ENCODE assay signal across 28 cellular contexts in the genomic region with DNA sequence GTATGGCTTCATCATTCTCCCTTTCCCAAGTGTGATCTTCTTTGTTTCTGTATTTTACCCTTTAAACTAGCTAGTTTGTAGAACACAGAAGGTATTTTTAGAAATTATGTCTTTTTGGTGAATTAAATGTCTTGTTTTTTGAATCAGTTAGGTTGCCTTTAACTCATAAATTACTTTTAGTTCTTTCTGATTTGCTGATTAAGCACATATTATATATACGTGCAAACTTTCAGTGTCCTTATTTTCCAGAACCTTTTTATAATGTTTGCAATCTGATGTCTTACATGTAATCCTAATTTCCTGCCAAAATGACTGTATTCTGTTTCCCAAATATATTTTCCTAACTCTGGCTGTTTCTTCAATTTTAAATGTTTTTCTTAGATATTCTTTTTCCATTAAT. TPM values are rescaled to one million over a fixed set of nuclear protein-coding genes. Genes with fewer than 3 reads are reported as not detected.
DNase-seq lines count a peak whose midpoint lies in the region; ATAC-seq, FAIRE-seq and TF ChIP-seq lines count a peak whose summit lies in the region.
"Had no signal": no experiment of that assay in that cellular context is flagged by ENCODE, and none has a peak within 500 bp of the region (broad histone marks: within the 10 kb centered on the region; RNA-seq: fewer than 3 reads in every experiment).

No MANE protein-coding gene starts in this region.

- H4K20me1 ChIP-seq in IMR-90 (ENCODE audit: insufficient read depth, low read length): no peaks in the 10 kb centered on the region; the same call in 1 of the 2 replicates
- H4K20me1 ChIP-seq in MM.1S (ENCODE audit: insufficient read depth, low read length): no peaks in the 10 kb centered on the region

- H3K4me1 ChIP-seq in A549 (no peaks in the 10 kb centered on the region), IMR-90 (ENCODE audit: control insufficient read depth, insufficient read depth, low read length) (no peaks in the 10 kb centered on the region), MM.1S (ENCODE audit: low read length) (no peaks in the 10 kb centered on the region)
- H3K4me1 ChIP-seq: HAP-1, upper lobe of right lung had no signal

- H3K56ac ChIP-seq in IMR-90 (ENCODE audit: extremely low read depth, insufficient read depth, low read length): no peak overlapping the region

- no peak overlapping the region for H2BK20ac ChIP-seq in IMR-90 (ENCODE audit: low read depth, low read length)

- H3K36me3 Mint-ChIP-seq in endothelial cell (ENCODE audit: low read depth, unreplicated experiment) (peaks cover 59% of the 10 kb centered on the region), progenitor cell of endocrine pancreas (ENCODE audit: insufficient read depth) (peaks cover 73% of the 10 kb centered on the region), MCF 10A (ENCODE audit: insufficient read depth, unreplicated experiment) (peaks cover 100% of the 10 kb centered on the region)

- no peak overlapping the region for H2AK9ac ChIP-seq in IMR-90 (replicated peaks; ENCODE audit: low read depth, low read length, poor library complexity)

- 86% methylated on average over 1 of the region's 1 CpG for WGBS in A549 (ENCODE audit: missing lambda C conversion rate)
- no CpG with 5 or more reads among the region's 1 CpG for WGBS in IMR-90 (ENCODE audit: extremely low coverage in 2 of 2, insufficient read length in 1 of 2), 2 experiments

- H2BK5ac ChIP-seq in IMR-90 (ENCODE audit: low read depth, low read length, poor library complexity, severe bottlenecking): no peak overlapping the region

- FAIRE-seq in A549 (lab: Jason Lieb, UNC): no peak
- FAIRE-seq: endothelial cell of umbilical vein, GM12892, RCC 7860 had no signal

- H3K79me2 ChIP-seq in MM.1S (ENCODE audit: low read length): peaks cover 14% of the 10 kb centered on the region; the same call in 1 of the 2 replicates

- peaks cover 79% of the 10 kb centered on the region for H3K36me3 ChIP-seq in IMR-90 (ENCODE audit: control insufficient read depth, insufficient read depth, low read length)
- peaks cover 34% of the 10 kb centered on the region for H3K36me3 ChIP-seq in MM.1S (replicated peaks; ENCODE audit: insufficient read depth, low read length)

- no peak overlapping the region for H3K18ac ChIP-seq in IMR-90 (ENCODE audit: low read depth, low read length)

- in situ Hi-C loops in IMR-90 (cut with MboI; ENCODE audit: low sequenced_read_pairs): no loop called here

- TF ChIP-seq POLR2A in A549 (IDR thresholded peaks at IDR 0.05; ENCODE audit: low read length) (no peak), IMR-90 (IDR thresholded peaks at IDR 0.05; ENCODE audit: low read depth, low read length) (no peak)

- H3K27me3 Mint-ChIP-seq in endothelial cell (ENCODE audit: unreplicated experiment) (peaks cover 3% of the 10 kb centered on the region), progenitor cell of endocrine pancreas (no peaks in the 10 kb centered on the region), MCF 10A (ENCODE audit: insufficient read depth, unreplicated experiment) (no peaks in the 10 kb centered on the region)
- H3K27me3 Mint-ChIP-seq: stimulated activated memory B cell treated with anti-CD40 and anti-IgM and Interleukin-4, amounts not matched to agents 10 μg/mL and 1 μg/mL and 100 μg/mL, for 72 hours had no signal

- H3K79me1 ChIP-seq in IMR-90 (ENCODE audit: low read depth in 1 of 2, low read length in 2 of 2): peaks cover 37 to 44% of the 10 kb centered on the region in 2 experiments; a peak in 3 of 4 replicates

- H3K4me3 Mint-ChIP-seq in endothelial cell (ENCODE audit: unreplicated experiment) (peak overlapping the region; percentile 69), progenitor cell of endocrine pancreas (ENCODE audit: low read depth) (no peak overlapping the region), MCF 10A (ENCODE audit: unreplicated experiment) (no peak overlapping the region)
- H3K4me3 Mint-ChIP-seq: activated T-cell treated with anti-CD3 and anti-CD28 coated beads, Interleukin-2, amount 50 U/mL, for 4 hours; CD14-positive monocyte; stimulated activated memory B cell treated with anti-CD40 and anti-IgM and Interleukin-4, amounts not matched to agents 10 μg/mL and 1 μg/mL and 100 μg/mL, for 72 hours had no signal

- H3K4me2 ChIP-seq in A549: no peak overlapping the region
- H3K4me2 ChIP-seq in IMR-90 (ENCODE audit: low read depth, low read length): no peak overlapping the region
- no peak overlapping the region for H3K4me2 ChIP-seq in MM.1S (ENCODE audit: low read depth, low read length)

- ATAC-seq in A549 (no peak), IMR-90 (ENCODE audit: low read depth) (no peak)
- ATAC-seq: activated T-cell treated with anti-CD3 and anti-CD28 coated beads, Interleukin-2, amount 50 U/mL, for 4 hours; gastroesophageal sphincter; stimulated activated memory B cell treated with anti-CD40 and anti-IgM and Interleukin-4, amounts not matched to agents 10 μg/mL and 1 μg/mL and 100 μg/mL, for 72 hours had no signal

- no peak overlapping the region for H3K9ac ChIP-seq in IMR-90 (ENCODE audit: low read depth, low read length)
- no peak overlapping the region for H3K9ac ChIP-seq in MM.1S (ENCODE audit: low read length)

- H3K9me2 ChIP-seq in MM.1S (replicated peaks; ENCODE audit: insufficient read depth, low read length): no peaks in the 10 kb centered on the region

- dilution Hi-C loops in IMR-90 (cut with HindIII; ENCODE audit: low sequenced_read_pairs, unreplicated experiment): no loop called here

- POLR2A ChIA-PET in A549 (lab: Yijun Ruan, JAX) (no interaction called here), IMR-90 (lab: Charles Lee; ENCODE audit: unreplicated experiment) (no interaction called here), MCF 10A (lab: Yijun Ruan, JAX) (interaction anchor here (2.5 kb wide), 1 partner anchor 8 kb away, joined by 13 read pairs; no protein-coding TSS in a partner anchor)

- CTCF ChIA-PET in A549 (lab: Yijun Ruan, JAX) (no interaction called here), IMR-90 (lab: Yijun Ruan, JAX) (no interaction called here), MCF 10A (lab: Yijun Ruan, JAX) (interaction anchor here (1.0 kb wide), 1 partner anchor 9 kb away, joined by 5 read pairs; no protein-coding TSS in a partner anchor)

- no peak overlapping the region for H3K14ac ChIP-seq in IMR-90 (replicated peaks; ENCODE audit: low read depth, low read length)

- H3K9me3 ChIP-seq in A549: peaks cover 36% of the 10 kb centered on the region
- peaks cover 24% of the 10 kb centered on the region for H3K9me3 ChIP-seq in IMR-90 (ENCODE audit: control insufficient read depth, insufficient read depth, low read length)
- H3K9me3 ChIP-seq in MM.1S (replicated peaks; ENCODE audit: insufficient read depth, low read length): no peaks in the 10 kb centered on the region

- BruUV-seq in IMR-90 (replicated peaks; lab: Mats Ljungman, UMichigan) (no TSS peak), MCF 10A (replicated peaks; lab: Mats Ljungman, UMichigan) (no TSS peak)

- H2AFZ ChIP-seq in IMR-90 (replicated peaks; ENCODE audit: low read length, poor library complexity) (no peak overlapping the region), MM.1S (ENCODE audit: low read length) (no peak overlapping the region)

- H2AK5ac ChIP-seq in IMR-90 (ENCODE audit: low read depth, low read length): no peak overlapping the region

- H3K4ac ChIP-seq in IMR-90 (ENCODE audit: low read depth, low read length): no peak overlapping the region

- H3K4me1 Mint-ChIP-seq in endothelial cell (ENCODE audit: unreplicated experiment) (peaks cover 5% of the 10 kb centered on the region), progenitor cell of endocrine pancreas (ENCODE audit: low read depth) (no peaks in the 10 kb centered on the region), MCF 10A (ENCODE audit: insufficient read depth, unreplicated experiment) (no peaks in the 10 kb centered on the region)
- H3K4me1 Mint-ChIP-seq: CD14-positive monocyte had no signal

- H3K23ac ChIP-seq in IMR-90 (ENCODE audit: low read depth, low read length): no peak overlapping the region

- H3K27ac ChIP-seq in A549 (no peak overlapping the region), IMR-90 (ENCODE audit: insufficient read depth, low read length) (no peak overlapping the region), MM.1S (ENCODE audit: low read length) (no peak overlapping the region)
- H3K27ac ChIP-seq: HL-60, upper lobe of right lung, VCaP had no signal

- H4K91ac ChIP-seq in IMR-90 (ENCODE audit: insufficient read depth, low read depth, low read length): no peak overlapping the region

- no peak for TF ChIP-seq CTCF in A549 (IDR thresholded peaks at IDR 0.05)
- no peak for TF ChIP-seq CTCF in IMR-90 (conservative IDR thresholded peaks at IDR 0.05; ENCODE audit: low read depth, low read length)
- TF ChIP-seq CTCF in endothelial cell (IDR thresholded peaks at IDR 0.05; ENCODE audit: unreplicated experiment): no peak
- TF ChIP-seq CTCF in progenitor cell of endocrine pancreas (IDR thresholded peaks at IDR 0.05; ENCODE audit: unreplicated experiment): no peak
- no peak for TF ChIP-seq CTCF in MCF 10A (IDR thresholded peaks at IDR 0.05; ENCODE audit: unreplicated experiment)
- TF ChIP-seq CTCF in MM.1S (IDR thresholded peaks at IDR 0.05; ENCODE audit: low read length): no peak

- intact Hi-C loops in IMR-90 (cut with micrococcal nuclease) (no loop called here), MCF 10A (cut with micrococcal nuclease) (no loop called here)

- DNase-seq in A549 (ENCODE audit: low read depth in 1 of 2, low spot score in 1 of 2): no peak
- DNase-seq in IMR-90: no peak
- no peak for DNase-seq in endothelial cell (ENCODE audit: low spot score)
- DNase-seq in progenitor cell of endocrine pancreas (ENCODE audit: low spot score, unreplicated experiment): no peak
- no peak for DNase-seq in MCF 10A (ENCODE audit: unreplicated experiment)
- no peak for DNase-seq in MM.1S
- no peak for DNase-seq in NCI-H82 treated with DMSO at 0.1 percent for 48 hours (lab: John Stamatoyannopoulos, UW; ENCODE audit: unreplicated experiment)
- DNase-seq: activated CD4-positive, alpha-beta T cell treated with anti-CD3 and anti-CD28 coated beads for 4 hours; activated gamma-delta T cell treated with Interleukin-2 at 50 U/mL for 16 hours; activated T-cell treated with anti-CD3 and anti-CD28 coated beads, Interleukin-2, amount 50 U/mL, for 4 hours; body of pancreas; mammary epithelial cell; NCI-H1436; NCI-H2081 treated with DMSO at 0.1 percent for 48 hours; NCI-H345; NCI-H69; SIG-M5; T1000; upper lobe of right lung had no signal

- no peak overlapping the region for H2BK120ac ChIP-seq in IMR-90 (ENCODE audit: low read depth, low read length)

- H4K5ac ChIP-seq in IMR-90 (ENCODE audit: low read depth, low read length): no peak overlapping the region

- H3K27me3 ChIP-seq in IMR-90 (ENCODE audit: control insufficient read depth, insufficient read depth, low read length): no peaks in the 10 kb centered on the region
- H3K27me3 ChIP-seq in MM.1S (replicated peaks; ENCODE audit: insufficient read depth, low read length): no peaks in the 10 kb centered on the region
- H3K27me3 ChIP-seq: body of pancreas, gastroesophageal sphincter, upper lobe of right lung had no signal

- no peak for TF ChIP-seq EP300 in A549 (IDR thresholded peaks at IDR 0.05)

- no peak overlapping the region for H4K8ac ChIP-seq in IMR-90 (ENCODE audit: low read depth in 2 of 2, low read length in 2 of 2)

- H3K4me3 ChIP-seq in A549: no peak overlapping the region
- H3K4me3 ChIP-seq in IMR-90 (ENCODE audit: insufficient read depth, low read depth, low read length): no peak overlapping the region
- no peak overlapping the region for H3K4me3 ChIP-seq in MM.1S (ENCODE audit: low read length)
- H3K4me3 ChIP-seq: body of pancreas, gastroesophageal sphincter, HAP-1, upper lobe of right lung had no signal

- H3K9me3 Mint-ChIP-seq in endothelial cell (ENCODE audit: unreplicated experiment) (peaks cover 29% of the 10 kb centered on the region), progenitor cell of endocrine pancreas (ENCODE audit: low read depth) (peaks cover 29% of the 10 kb centered on the region), MCF 10A (ENCODE audit: unreplicated experiment) (peaks cover 32% of the 10 kb centered on the region)

- H3F3A ChIP-seq in MM.1S (ENCODE audit: insufficient read depth, low read length): no peaks in the 10 kb centered on the region

- H2BK15ac ChIP-seq in IMR-90 (ENCODE audit: low read depth, low read length): no peak overlapping the region

- no peaks in the 10 kb centered on the region for H3K9me1 ChIP-seq in IMR-90 (ENCODE audit: insufficient read depth, low read length)

- TF ChIP-seq RAD21 in A549 (conservative IDR thresholded peaks at IDR 0.05 in 1 of 2, IDR thresholded peaks at IDR 0.05 in 1 of 2): no peak
- TF ChIP-seq RAD21 in IMR-90 (IDR thresholded peaks at IDR 0.05; ENCODE audit: low read length): no peak

- peak overlapping the region; percentile 89 for H3K27ac Mint-ChIP-seq in endothelial cell (ENCODE audit: unreplicated experiment)
- peak overlapping the region; percentile 85 for H3K27ac Mint-ChIP-seq in progenitor cell of endocrine pancreas
- no peak overlapping the region for H3K27ac Mint-ChIP-seq in MCF 10A (ENCODE audit: low read depth, unreplicated experiment)
- H3K27ac Mint-ChIP-seq: stimulated activated memory B cell treated with anti-CD40 and anti-IgM and Interleukin-4, amounts not matched to agents 10 μg/mL and 1 μg/mL and 100 μg/mL, for 72 hours had no signal

RNA-seq across cellular contexts. Expression of a gene that starts 51.7 kb away (rescaled TPM):
- polyA plus RNA-seq in A549 (2011; rRNA removed): 68.2 and 88.1 TPM in 2 replicates
- 19.7 and 19.8 TPM in 2 replicates for polyA plus RNA-seq in A549 (2012; cell fraction: cytosol; rRNA removed)
- 42.4 and 67.4 TPM in 2 replicates for polyA plus RNA-seq in A549 (2012; cell fraction: nucleus; rRNA removed)
- polyA plus RNA-seq in A549 (2017; fragmentation: RNase III; extraction: RNeasy Plus Mini Kit Qiagen cat#74134 plus additional on column Dnase treatment): 29.5 to 30.2 TPM (median 29.5 TPM) in 3 replicates
- 127 and 129 TPM in 2 replicates for polyA minus RNA-seq in A549 (2011; rRNA and poly(A)+ RNA removed)
- total RNA-seq in IMR-90 (2012; rRNA removed): 64.7 and 71.4 TPM in 2 replicates
- polyA plus RNA-seq in IMR-90 (2012; rRNA removed): 37.8 and 44.9 TPM in 2 replicates
- 9.0 and 12.0 TPM in 2 replicates for polyA plus RNA-seq in IMR-90 (2012; cell fraction: cytosol; rRNA removed)
- polyA plus RNA-seq in IMR-90 (2012; cell fraction: nucleus; rRNA removed; ENCODE audit: low replicate concordance): 54.1 and 206 TPM in 2 replicates
- 96.3 TPM for total RNA-seq in endothelial cell (ENCODE audit: unreplicated experiment)
- total RNA-seq in progenitor cell of endocrine pancreas: 145 and 159 TPM in 2 replicates
- 129 and 148 TPM in 2 replicates for total RNA-seq in MCF 10A (2022)
